ENCODE assay signal across 28 cellular contexts in genomic region chr15:64582202-64582601, GRCh38.
DNase-seq lines count a peak whose midpoint lies in the region; ATAC-seq and TF ChIP-seq lines count a peak whose summit lies in the region.
"Had no signal": no experiment of that assay in that cellular context is flagged by ENCODE, and none has a peak within 500 bp of the region (broad histone marks: within the 10 kb centered on the region; RNA-seq: fewer than 3 reads in every experiment).

No MANE protein-coding gene starts in this region.

- H3K9me2 ChIP-seq in Karpas-422 (replicated peaks; ENCODE audit: insufficient read depth, low read length), result no peaks in the 10 kb centered on the region

- peaks cover 8 to 31% of the 10 kb centered on the region in 2 donors for H3K36me3 Mint-ChIP-seq in activated T-cell treated with anti-CD3 and anti-CD28 coated beads, Interleukin-2, amount 50 U/mL, for 72 hours (ENCODE audit: insufficient read depth in 2 of 2)
- H3K36me3 Mint-ChIP-seq in activated T-cell treated with anti-CD3 and anti-CD28 coated beads, Interleukin-2, amount 50 U/mL, for 4 hours (ENCODE audit: insufficient read depth), result peaks cover 14% of the 10 kb centered on the region
- H3K36me3 Mint-ChIP-seq in T-cell, result peaks cover 18% of the 10 kb centered on the region

- no peaks in the 10 kb centered on the region for H3K9me3 ChIP-seq in Karpas-422 (ENCODE audit: low read length)
- H3K9me3 ChIP-seq: pancreas had no signal

- DNase-seq in activated T-cell treated with anti-CD3 and anti-CD28 coated beads, Interleukin-2, amount 50 U/mL, for 72 hours, result no peak
- no peak for DNase-seq in activated T-cell treated with anti-CD3 and anti-CD28 coated beads, Interleukin-2, amount 50 U/mL, for 4 hours
- DNase-seq in T-cell (no peak), epithelial cell of esophagus (ENCODE audit: low read depth) (peak; percentile 54), omental fat pad (ENCODE audit: low spot score) (no peak), Karpas-422 (no peak), H4 (ENCODE audit: low spot score) (no peak), COLO668 (lab: John Stamatoyannopoulos, UW; ENCODE audit: unreplicated experiment) (no peak)
- DNase-seq: activated CD4-positive, CD25-positive, alpha-beta regulatory T cell treated with anti-CD3 and anti-CD28 coated beads, Interleukin-2, amount 50 U/mL, for 72 hours; activated CD8-positive, alpha-beta memory T cell treated with anti-CD3 and anti-CD28 coated beads for 24 hours; activated naive CD4-positive, alpha-beta T cell treated with anti-CD3 and anti-CD28 coated beads, Interleukin-2, amount 50 U/mL, for 16 hours; activated T-cell treated with anti-CD3 and anti-CD28 coated beads, Interleukin-2, amount 50 U/mL, for 24 hours; effector memory CD8-positive, alpha-beta T cell; esophagus squamous epithelium; kidney glomerular epithelial cell; naive B cell; NCI-H1417 treated with DMSO at 0.1 percent for 48 hours; NCI-H526; pancreas; right lobe of liver; RPMI8226; stimulated activated CD4-positive, alpha-beta T cell treated with anti-CD3 and anti-CD28 coated beads, Interleukin-15, amount 100 ng/mL, for 24 hours; stimulated activated CD8-positive, alpha-beta memory T cell treated with anti-CD3 and anti-CD28 coated beads, Interleukin-4, amount 100 ng/mL, for 48 hours; T1000 had no signal

- H3K27me3 ChIP-seq in Karpas-422 (ENCODE audit: low read length), result no peaks in the 10 kb centered on the region
- H3K27me3 ChIP-seq: esophagus squamous epithelium, pancreas, right lobe of liver had no signal

- ATAC-seq in activated T-cell treated with anti-CD3 and anti-CD28 coated beads, Interleukin-2, amount 50 U/mL, for 72 hours (replicated peaks in 1 of 2), result no peak
- no peak for ATAC-seq in activated T-cell treated with anti-CD3 and anti-CD28 coated beads, Interleukin-2, amount 50 U/mL, for 4 hours
- ATAC-seq in T-cell (replicated peaks in 1 of 4) (no peak), omental fat pad (ENCODE audit: low FRiP score) (peak; percentile 84)
- ATAC-seq: A549; effector memory CD8-positive, alpha-beta T cell; SK-N-SH treated with all-trans-retinoic acid at 6 μM for 48 hours had no signal

- H3K27me3 Mint-ChIP-seq in activated T-cell treated with anti-CD3 and anti-CD28 coated beads, Interleukin-2, amount 50 U/mL, for 72 hours (ENCODE audit: low read depth), result no peaks in the 10 kb centered on the region
- H3K27me3 Mint-ChIP-seq in activated T-cell treated with anti-CD3 and anti-CD28 coated beads, Interleukin-2, amount 50 U/mL, for 4 hours (ENCODE audit: low read depth), result no peaks in the 10 kb centered on the region
- no peaks in the 10 kb centered on the region for H3K27me3 Mint-ChIP-seq in T-cell
- H3K27me3 Mint-ChIP-seq: activated T-cell treated with anti-CD3 and anti-CD28 coated beads, Interleukin-2, amount 50 U/mL, for 24 hours; effector memory CD8-positive, alpha-beta T cell; memory B cell; naive B cell had no signal

- no peaks in the 10 kb centered on the region for H3K4me1 ChIP-seq in Karpas-422 (ENCODE audit: low read length)
- H3K4me1 ChIP-seq: A549 had no signal

- peaks cover 80% of the 10 kb centered on the region for H3K79me2 ChIP-seq in Karpas-422 (ENCODE audit: low read length)

- H3K4me1 Mint-ChIP-seq in activated T-cell treated with anti-CD3 and anti-CD28 coated beads, Interleukin-2, amount 50 U/mL, for 72 hours (ENCODE audit: low read depth), result peaks cover 48% of the 10 kb centered on the region
- peaks cover 39% of the 10 kb centered on the region for H3K4me1 Mint-ChIP-seq in activated T-cell treated with anti-CD3 and anti-CD28 coated beads, Interleukin-2, amount 50 U/mL, for 4 hours (ENCODE audit: low read depth)
- peaks cover 47 to 54% (median 54%) of the 10 kb centered on the region in 3 donors for H3K4me1 Mint-ChIP-seq in T-cell

- no peak overlapping the region for H3K4me3 Mint-ChIP-seq in activated T-cell treated with anti-CD3 and anti-CD28 coated beads, Interleukin-2, amount 50 U/mL, for 72 hours
- H3K4me3 Mint-ChIP-seq in activated T-cell treated with anti-CD3 and anti-CD28 coated beads, Interleukin-2, amount 50 U/mL, for 4 hours, result no peak overlapping the region
- H3K4me3 Mint-ChIP-seq in T-cell, result no peak overlapping the region
- H3K4me3 Mint-ChIP-seq: activated T-cell treated with anti-CD3 and anti-CD28 coated beads, Interleukin-2, amount 50 U/mL, for 24 hours; effector memory CD8-positive, alpha-beta T cell; memory B cell; naive B cell had no signal

- H2AFZ ChIP-seq in Karpas-422 (ENCODE audit: low read length), result no peak overlapping the region

- no peak overlapping the region for H3K9ac ChIP-seq in Karpas-422 (ENCODE audit: low read length)

- H3K27ac ChIP-seq in Karpas-422 (ENCODE audit: low read length), result no peak overlapping the region
- H3K27ac ChIP-seq: A549, esophagus squamous epithelium, HL-60, pancreas, right lobe of liver had no signal

- CTCF ChIA-PET in T-cell (lab: Charles Lee), result interaction anchor here in 1 of 2 donors (1.3 kb wide), 1 partner anchor 19 kb away, joined by 3 read pairs; no protein-coding TSS in a partner anchor

- H4K20me1 ChIP-seq in Karpas-422 (ENCODE audit: insufficient read depth, low read depth, low read length), result no peaks in the 10 kb centered on the region

- H3K4me2 ChIP-seq in Karpas-422 (ENCODE audit: low read depth, low read length, poor library complexity, severe bottlenecking), result no peak overlapping the region
- H3K4me2 ChIP-seq: A549 had no signal

- peak overlapping the region; percentile 43 for H3K27ac Mint-ChIP-seq in activated T-cell treated with anti-CD3 and anti-CD28 coated beads, Interleukin-2, amount 50 U/mL, for 72 hours
- peak overlapping the region; percentile 29 to 44 for H3K27ac Mint-ChIP-seq in T-cell
- H3K27ac Mint-ChIP-seq: memory B cell, naive B cell had no signal

- H3K9me3 Mint-ChIP-seq in activated T-cell treated with anti-CD3 and anti-CD28 coated beads, Interleukin-2, amount 50 U/mL, for 72 hours, result peaks cover 2 to 5% of the 10 kb centered on the region in 2 donors
- H3K9me3 Mint-ChIP-seq in activated T-cell treated with anti-CD3 and anti-CD28 coated beads, Interleukin-2, amount 50 U/mL, for 4 hours, result peaks cover 9% of the 10 kb centered on the region
- H3K9me3 Mint-ChIP-seq in T-cell, result peaks cover 0 to 6% (median 3%) of the 10 kb centered on the region in 3 donors
- H3K9me3 Mint-ChIP-seq: memory B cell had no signal

- H3K4me3 ChIP-seq in epithelial cell of esophagus (ENCODE audit: low read length) (no peak overlapping the region), Karpas-422 (ENCODE audit: low read length) (no peak overlapping the region)
- H3K4me3 ChIP-seq: A549, esophagus squamous epithelium, pancreas, right lobe of liver had no signal

- H3K36me3 ChIP-seq in Karpas-422 (ENCODE audit: insufficient read depth, low read length), result no peaks in the 10 kb centered on the region
- H3K36me3 ChIP-seq: esophagus squamous epithelium, pancreas, right lobe of liver had no signal

- TF ChIP-seq CTCF in epithelial cell of esophagus (IDR thresholded peaks at IDR 0.05; ENCODE audit: insufficient read depth, low read depth, low read length, missing control alignments) (no peak), omental fat pad (IDR thresholded peaks at IDR 0.05) (no peak)

- POLR2A ChIA-PET in T-cell (lab: Charles Lee), result no interaction called here
